In the genomic region with DNA sequence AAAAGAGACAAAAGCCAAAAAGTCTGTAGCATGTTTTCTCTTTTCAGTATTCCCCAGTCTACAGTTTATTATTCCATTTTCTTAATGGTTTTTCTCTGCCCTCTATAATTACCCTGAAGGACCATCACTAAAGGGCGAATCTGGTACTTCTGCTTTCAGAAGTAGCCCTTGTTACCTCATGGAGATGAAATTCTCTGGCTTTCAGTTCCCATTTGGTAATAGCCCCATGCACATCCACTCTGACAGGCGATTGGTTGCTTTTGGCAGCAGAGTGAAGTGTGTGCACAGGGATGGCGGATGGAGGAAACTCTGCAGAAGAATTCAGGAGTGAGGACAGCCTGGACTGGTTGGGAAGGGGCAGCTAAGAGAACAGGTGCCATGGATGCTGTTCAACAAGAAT, we compare ENCODE assay signal across 9 cellular contexts.
A peak's percentile ranks its signal among the peaks of the same experiment; 100 is the strongest.
DNase-seq lines count a peak whose midpoint lies in the region; ATAC-seq and TF ChIP-seq lines count a peak whose summit lies in the region.
"Had no signal": no experiment of that assay in that cellular context is flagged by ENCODE, and none has a peak within 500 bp of the region (broad histone marks: within the 10 kb centered on the region; RNA-seq: fewer than 3 reads in every experiment).

No MANE protein-coding gene starts in this region.

- H2AFZ ChIP-seq in fibroblast of lung (ENCODE audit: low read length), result no peak overlapping the region

- in situ Hi-C loops in GM13977 (cut with MboI; ENCODE audit: low pct_unique_long_range_greater_than_20kb, low sequenced_read_pairs, unreplicated experiment), result no loop called here

- H3K36me3 ChIP-seq in fibroblast of lung (ENCODE audit: control insufficient read depth, insufficient read depth, low read length), result no peaks in the 10 kb centered on the region

- no peaks in the 10 kb centered on the region for H4K20me1 ChIP-seq in fibroblast of lung (ENCODE audit: control insufficient read depth, extremely low read depth, insufficient read depth, low read length)

- TF ChIP-seq CTCF in GM13977 (IDR thresholded peaks at IDR 0.05; ENCODE audit: extremely low read depth, insufficient read depth, missing control alignments) (no peak), fibroblast of lung (conservative IDR thresholded peaks at IDR 0.05 in 1 of 2, IDR thresholded peaks at IDR 0.05 in 1 of 2; ENCODE audit: low read depth in 1 of 2, low read length in 2 of 2) (no peak)

- ATAC-seq in GM21526 (IDR thresholded peaks at IDR 0.05; ENCODE audit: low FRiP score, unreplicated experiment), result peak; percentile 99
- peak; percentile 98 for ATAC-seq in HG03457 (IDR thresholded peaks at IDR 0.05; ENCODE audit: unreplicated experiment)

- H3K9ac ChIP-seq in fibroblast of lung (ENCODE audit: insufficient read depth, low read length), result no peak overlapping the region

- peaks cover 3% of the 10 kb centered on the region for H3K4me1 ChIP-seq in fibroblast of lung (ENCODE audit: control insufficient read depth, extremely low read depth, insufficient read depth, low read length)

- H3K27me3 ChIP-seq in fibroblast of lung (ENCODE audit: control insufficient read depth, insufficient read depth, low read length), result no peaks in the 10 kb centered on the region

- H3K79me2 ChIP-seq in fibroblast of lung (ENCODE audit: control insufficient read depth, insufficient read depth, low read length), result no peaks in the 10 kb centered on the region

- H3K9me3 ChIP-seq in fibroblast of lung (ENCODE audit: control insufficient read depth, insufficient read depth, low read depth, low read length), result no peaks in the 10 kb centered on the region

- H3K27ac ChIP-seq in fibroblast of lung (ENCODE audit: insufficient read depth, low read length), result peak overlapping the region; percentile 40

- no peak overlapping the region for H3K4me3 ChIP-seq in fibroblast of lung (replicated peaks in 1 of 4; ENCODE audit: control extremely low read depth in 1 of 4, insufficient read depth in 1 of 4, low read depth in 3 of 4, low read length in 4 of 4)
- H3K4me3 ChIP-seq: skin epidermis had no signal

- no peak overlapping the region for H3K4me2 ChIP-seq in fibroblast of lung (ENCODE audit: extremely low read depth, insufficient read depth, low read length)

- DNase-seq in GM13977 (ENCODE audit: low spot score), result peak; percentile 2
- DNase-seq in fibroblast of lung (ENCODE audit: low read depth in 2 of 2), result no peak
- DNase-seq in SK-N-DZ (ENCODE audit: low spot score), result no peak
- no peak for DNase-seq in KG1 (lab: John Stamatoyannopoulos, UW)
- no peak for DNase-seq in NCI-H187 (lab: John Stamatoyannopoulos, UW)
- DNase-seq in AG08395 (ENCODE audit: low spot score), result no peak
